Comparison of ENCODE assay signal across 25 cellular contexts in the genomic region with DNA sequence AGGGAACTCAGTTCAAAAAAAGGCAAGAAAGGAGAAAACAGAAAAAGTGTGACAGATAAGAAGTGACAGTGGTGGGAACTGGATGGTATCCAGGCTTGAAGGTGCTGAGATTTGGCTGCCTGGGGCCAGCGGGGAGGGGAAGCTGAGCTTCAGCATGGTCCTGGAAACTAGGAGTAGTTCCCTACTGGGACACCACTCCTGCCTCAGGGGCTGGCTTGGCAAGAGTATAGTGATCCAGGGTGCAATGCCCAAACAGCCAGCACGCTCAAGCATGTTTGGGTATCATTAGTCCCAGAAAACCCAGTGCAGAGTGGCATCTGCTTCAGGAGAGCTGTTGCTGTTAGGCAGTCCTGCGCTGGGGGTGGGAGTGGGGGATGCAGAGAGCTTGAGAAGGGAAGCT.
"Had no signal": no experiment of that assay in that cellular context is flagged by ENCODE, and none has a peak within 500 bp of the region (broad histone marks: within the 10 kb centered on the region; RNA-seq: fewer than 3 reads in every experiment).

No MANE protein-coding gene starts in this region.

- H3K4me3 ChIP-seq: left ventricle myocardium inferior, pancreas, psoas muscle, right atrium auricular region, spleen, thyroid gland had no signal

- H3K4me3 Mint-ChIP-seq: activated CD8-positive, alpha-beta T cell treated with anti-CD3 and anti-CD28 coated beads, Interleukin-2, amount 10 ng/mL, durations not matched to agents 7 days and 5 days; dendritic cell treated with granulocyte-macrophage colony-stimulating factor and Interleukin-4, amounts not matched to agents 40 ng/mL and 50 ng/mL, for 4 days; natural killer cell had no signal

- H3K27me3 Mint-ChIP-seq: dendritic cell treated with granulocyte-macrophage colony-stimulating factor and Interleukin-4, amounts not matched to agents 40 ng/mL and 50 ng/mL, for 4 days had no signal

- H3K27ac ChIP-seq: brain microvascular endothelial cell, left ventricle myocardium inferior, pancreas, psoas muscle, right atrium auricular region, spleen, thyroid gland, WERI-Rb-1 had no signal

- H3K27ac Mint-ChIP-seq: activated CD8-positive, alpha-beta T cell treated with anti-CD3 and anti-CD28 coated beads, Interleukin-2, amount 10 ng/mL, durations not matched to agents 7 days and 5 days; activated naive CD4-positive, alpha-beta T cell treated with anti-CD3 and anti-CD28 coated beads, Interleukin-2, amount 50 U/mL, for 72 hours; dendritic cell treated with granulocyte-macrophage colony-stimulating factor and Interleukin-4, amounts not matched to agents 40 ng/mL and 50 ng/mL, for 4 days; natural killer cell had no signal

- H3K27me3 ChIP-seq: brain microvascular endothelial cell, pancreas, right atrium auricular region, spleen, thyroid gland had no signal

- H3K4me1 ChIP-seq: left ventricle myocardium inferior, pancreas, psoas muscle, right atrium auricular region, spleen, thyroid gland had no signal

- H3K4me1 Mint-ChIP-seq: natural killer cell had no signal

- H3K36me3 Mint-ChIP-seq: activated naive CD4-positive, alpha-beta T cell treated with anti-CD3 and anti-CD28 coated beads, Interleukin-2, amount 50 U/mL, for 72 hours; natural killer cell had no signal

- ATAC-seq: activated CD8-positive, alpha-beta T cell treated with anti-CD3 and anti-CD28 coated beads, Interleukin-2, amount 10 ng/mL, durations not matched to agents 7 days and 5 days; activated naive CD4-positive, alpha-beta T cell treated with anti-CD3 and anti-CD28 coated beads, Interleukin-2, amount 50 U/mL, for 72 hours; natural killer cell; pancreas; psoas muscle had no signal

- H3K9me3 Mint-ChIP-seq: activated naive CD4-positive, alpha-beta T cell treated with anti-CD3 and anti-CD28 coated beads, Interleukin-2, amount 50 U/mL, for 72 hours; natural killer cell had no signal

- DNase-seq: activated CD4-positive, alpha-beta T cell treated with anti-CD3 and anti-CD28 coated beads for 1 hour; activated CD4-positive, alpha-beta T cell treated with anti-CD3 and anti-CD28 coated beads, Interleukin-2, amount 50 U/mL, for 1 hour; activated CD8-positive, alpha-beta T cell treated with anti-CD3 and anti-CD28 coated beads, Interleukin-2, amount 10 ng/mL, durations not matched to agents 7 days and 5 days; activated gamma-delta T cell treated with Interleukin-2 at 50 U/mL for 16 hours; activated T-cell treated with anti-CD3 and anti-CD28 coated beads, Interleukin-2, amount 50 U/mL, for 1 hour; aorta; brain microvascular endothelial cell; caudate nucleus; effector CD8-positive, alpha-beta T cell; foreskin melanocyte; hippocampal formation; left ventricle myocardium inferior; midbrain; natural killer cell; pancreas; psoas muscle; spleen; stimulated activated CD4-positive, alpha-beta T cell treated with anti-CD3 and anti-CD28 coated beads, Interleukin-4, amount 100 ng/mL, for 1 hour; stimulated activated naive CD4-positive, alpha-beta T cell treated with Interleukin-2 at 50 U/mL for 16 hours; substantia nigra; thyroid gland; WERI-Rb-1 had no signal

- H3K36me3 ChIP-seq: brain microvascular endothelial cell, left ventricle myocardium inferior, pancreas, right atrium auricular region, spleen, thyroid gland, WERI-Rb-1 had no signal
